In genomic region chr4:100790838-100791615, GRCh38 we compare ENCODE assay signal across 17 cellular contexts.
DNase-seq lines count a peak whose midpoint lies in the region; ATAC-seq and TF ChIP-seq lines count a peak whose summit lies in the region.
"Had no signal": no experiment of that assay in that cellular context is flagged by ENCODE, and none has a peak within 500 bp of the region (broad histone marks: within the 10 kb centered on the region; RNA-seq: fewer than 3 reads in every experiment).

No MANE protein-coding gene starts in this region.

- in situ Hi-C loops in HAP-1 (cut with MboI; ENCODE audit: low sequenced_read_pairs) (no loop called here), SK-MEL-5 (cut with HindIII; ENCODE audit: low pct_unique_long_range_greater_than_20kb, low sequenced_read_pairs) (no loop called here), GM23248 (cut with MboI) (no loop called here)

- DNase-seq in HAP-1 (ENCODE audit: low spot score in 2 of 2) (peak; percentile 29 to 41), SK-MEL-5 (ENCODE audit: low read depth, low spot score) (peak; percentile 30), hepatocyte (ENCODE audit: low spot score) (peak; percentile 25), retina (peak; percentile 18), DMS53 treated with DMSO at 0.1 percent for 48 hours (lab: John Stamatoyannopoulos, UW; ENCODE audit: unreplicated experiment) (no peak), GM23248 (no peak)
- no peak for DNase-seq in effector CD4-positive, alpha-beta T cell
- DNase-seq: BE2C; DMS53; GOT3; NCI-H1105 treated with DMSO at 0.1 percent for 48 hours; NCI-H1694 treated with DMSO at 0.1 percent for 48 hours; NCI-H446 treated with DMSO at 0.1 percent for 48 hours; NK-92 treated with Interleukin-12 subunit alpha and Interleukin-12 subunit beta, amount 100 ng/mL, for 24 hours had no signal

- H4K20me1 ChIP-seq in hepatocyte (ENCODE audit: insufficient read depth, poor library complexity, severe bottlenecking) (no peaks in the 10 kb centered on the region), GM23248 (ENCODE audit: insufficient read depth) (no peaks in the 10 kb centered on the region)

- no peaks in the 10 kb centered on the region for H3K27me3 ChIP-seq in HAP-1 (ENCODE audit: low read depth)
- H3K27me3 ChIP-seq in hepatocyte: no peaks in the 10 kb centered on the region
- H3K27me3 ChIP-seq in GM23248 (replicated peaks; ENCODE audit: insufficient read depth): no peaks in the 10 kb centered on the region
- H3K27me3 ChIP-seq: BE2C had no signal

- no peak overlapping the region for H3K4me3 ChIP-seq in HAP-1
- H3K4me3 ChIP-seq in hepatocyte: no peak overlapping the region
- no peak overlapping the region for H3K4me3 ChIP-seq in GM23248
- H3K4me3 ChIP-seq: A549 had no signal

- H3K4me1 ChIP-seq in HAP-1: peaks cover 16% of the 10 kb centered on the region
- H3K4me1 ChIP-seq in hepatocyte (ENCODE audit: insufficient read depth): peaks cover 3% of the 10 kb centered on the region
- H3K4me1 ChIP-seq in GM23248 (ENCODE audit: insufficient read depth): no peaks in the 10 kb centered on the region
- H3K4me1 ChIP-seq: A549, BE2C had no signal

- 76% methylated on average over 9 of the region's 9 CpGs for WGBS in hepatocyte (ENCODE audit: low lambda C conversion rate, missing lambda C conversion rate)
- 79% methylated on average over 9 of the region's 9 CpGs for WGBS in GM23248 (ENCODE audit: low coverage in 1 of 2, low lambda C conversion rate in 2 of 2, missing lambda C conversion rate in 2 of 2), 2 experiments

- no peak for ATAC-seq in GM19397 (IDR thresholded peaks at IDR 0.05; ENCODE audit: unreplicated experiment)
- ATAC-seq: A549, Panc1 had no signal

- H3K9ac ChIP-seq in GM23248: no peak overlapping the region

- no peak for TF ChIP-seq CTCF in hepatocyte (IDR thresholded peaks at IDR 0.05; ENCODE audit: poor library complexity)

- H3K79me2 ChIP-seq in hepatocyte (no peaks in the 10 kb centered on the region), GM23248 (ENCODE audit: insufficient read depth) (no peaks in the 10 kb centered on the region)

- H2AFZ ChIP-seq in hepatocyte (peak overlapping the region; percentile 25), GM23248 (no peak overlapping the region)

- H3K9me2 ChIP-seq in hepatocyte (replicated peaks; ENCODE audit: insufficient read depth): no peaks in the 10 kb centered on the region
- H3K9me2 ChIP-seq in GM23248 (ENCODE audit: insufficient read depth): no peaks in the 10 kb centered on the region

- no peaks in the 10 kb centered on the region for H3K9me3 ChIP-seq in HAP-1
- H3K9me3 ChIP-seq in hepatocyte (ENCODE audit: low read depth): no peaks in the 10 kb centered on the region
- no peaks in the 10 kb centered on the region for H3K9me3 ChIP-seq in GM23248 (ENCODE audit: low read depth)
- H3K9me3 ChIP-seq: A549, BE2C had no signal

- H3K27ac ChIP-seq in hepatocyte (peak overlapping the region; percentile 62), GM23248 (no peak overlapping the region)
- H3K27ac ChIP-seq: A549 had no signal

- H3F3A ChIP-seq in GM23248 (ENCODE audit: insufficient read depth): no peaks in the 10 kb centered on the region

- H3K4me2 ChIP-seq in hepatocyte: peak overlapping the region; percentile 49
- H3K4me2 ChIP-seq in GM23248 (ENCODE audit: unreplicated experiment): no peak overlapping the region
- H3K4me2 ChIP-seq: A549 had no signal

- H3K36me3 ChIP-seq in HAP-1 (replicated peaks) (no peaks in the 10 kb centered on the region), hepatocyte (replicated peaks; ENCODE audit: insufficient read depth, low read depth) (no peaks in the 10 kb centered on the region), GM23248 (ENCODE audit: low read depth) (no peaks in the 10 kb centered on the region)
- H3K36me3 ChIP-seq: BE2C had no signal

Comparison
In these comparisons a context has a peak if more than half of its experiments do, and no peak if none do; other contexts are left out.
1. DNase-seq: peak in HAP-1 (2 of 2), SK-MEL-5 (single experiment), hepatocyte (single experiment) and retina (single experiment); none in DMS53 treated with DMSO at 0.1 percent for 48 hours (single experiment), GM23248 (single experiment) and effector CD4-positive, alpha-beta T cell (single experiment).